8 cellular contexts compared by ENCODE assay signal in the genomic region with DNA sequence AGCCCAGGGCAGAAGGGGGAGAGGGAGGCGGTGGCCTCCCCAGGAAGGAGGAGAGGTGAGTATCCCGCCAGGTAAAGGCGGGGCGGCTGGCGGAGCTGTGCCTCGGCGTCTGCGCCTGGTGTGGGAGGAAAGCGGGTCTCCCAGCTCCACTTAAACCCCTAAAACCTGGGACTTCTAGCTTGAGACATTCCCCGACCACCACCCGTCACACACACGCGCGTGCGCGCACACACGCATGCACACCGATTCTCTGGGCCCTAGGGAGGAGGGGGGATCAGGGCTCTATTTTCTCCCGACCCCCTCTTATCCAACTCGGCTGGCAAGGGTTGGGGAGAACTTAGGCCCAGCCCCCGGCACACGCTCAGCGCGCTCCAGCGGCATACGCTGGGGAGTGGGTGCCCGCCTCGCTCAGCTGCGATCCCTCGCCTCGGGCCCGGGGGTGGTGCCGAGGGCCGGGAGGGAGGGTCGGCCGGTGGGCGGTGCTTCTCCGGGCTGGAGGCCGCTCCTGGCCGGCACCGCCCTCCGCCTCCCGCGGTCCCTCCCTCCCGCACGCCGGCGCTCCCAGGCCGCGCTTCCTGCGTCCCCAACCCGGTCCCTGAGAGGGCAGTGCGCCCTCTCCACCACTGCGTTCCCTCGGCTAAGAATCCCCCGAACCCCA. TPM values are rescaled to one million over a fixed set of nuclear protein-coding genes. Genes with fewer than 3 reads are reported as not detected.
DNase-seq lines count a peak whose midpoint lies in the region; ATAC-seq and TF ChIP-seq lines count a peak whose summit lies in the region.

A gene with protein sequence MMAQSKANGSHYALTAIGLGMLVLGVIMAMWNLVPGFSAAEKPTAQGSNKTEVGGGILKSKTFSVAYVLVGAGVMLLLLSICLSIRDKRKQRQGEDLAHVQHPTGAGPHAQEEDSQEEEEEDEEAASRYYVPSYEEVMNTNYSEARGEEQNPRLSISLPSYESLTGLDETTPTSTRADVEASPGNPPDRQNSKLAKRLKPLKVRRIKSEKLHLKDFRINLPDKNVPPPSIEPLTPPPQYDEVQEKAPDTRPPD (plus strand): TSS at position 564 of the 658 bp plus-strand sequence. CDS start 61,341 bp downstream, outside the sequence.

- no peak for TF ChIP-seq CTCF in dorsolateral prefrontal cortex (IDR thresholded peaks at IDR 0.05 in 54 of 56, conservative IDR thresholded peaks at IDR 0.05 in 2 of 56; ENCODE audit: low read depth in 1 of 56, partially characterized antibody in 56 of 56)
- TF ChIP-seq CTCF in liver (IDR thresholded peaks at IDR 0.05; ENCODE audit: low read depth, low read length, missing input control): no peak
- no peak for TF ChIP-seq CTCF in suprapubic skin (IDR thresholded peaks at IDR 0.05)

- H3K36me3 ChIP-seq in liver (ENCODE audit: control insufficient read depth in 4 of 4, insufficient read depth in 3 of 4, low read depth in 1 of 4, low read length in 3 of 4) (no peaks in the 10 kb centered on the region), suprapubic skin (no peaks in the 10 kb centered on the region), Karpas-422 (ENCODE audit: insufficient read depth, low read length) (no peaks in the 10 kb centered on the region)

- no peak within 1 kb of the TSS for H3K4me2 ChIP-seq in Karpas-422 (ENCODE audit: low read depth, low read length, poor library complexity, severe bottlenecking)

- H3K79me2 ChIP-seq in Karpas-422 (ENCODE audit: low read length): no peaks in the 10 kb centered on the region

- no peaks in the 10 kb centered on the region for H3K9me2 ChIP-seq in Karpas-422 (replicated peaks; ENCODE audit: insufficient read depth, low read length)

- POLR2A ChIA-PET in HEK293T (lab: Yijun Ruan, JAX): interaction anchor here (1.0 to 1.5 kb wide), 2 partner anchors 24 to 119 kb away, joined by 4 to 5 read pairs; no protein-coding TSS in a partner anchor

- TF ChIP-seq POLR2A in suprapubic skin (IDR thresholded peaks at IDR 0.05): peak in 1 of 2 donors; percentile 16

- CTCF ChIA-PET in HEK293T (lab: Yijun Ruan, JAX): interaction anchor here (0.6 to 1.9 kb wide), 7 partner anchors 11 to 152 kb away, joined by 3 to 7 read pairs (median 4); no protein-coding TSS in a partner anchor

- H3K4me1 ChIP-seq in liver (ENCODE audit: control insufficient read depth in 4 of 4, insufficient read depth in 4 of 4, low read length in 3 of 4) (peaks cover 6 to 34% (median 21%) of the 10 kb centered on the region in 4 donors), suprapubic skin (peaks cover 42% of the 10 kb centered on the region), Karpas-422 (ENCODE audit: low read length) (no peaks in the 10 kb centered on the region)

- TF ChIP-seq EP300 in suprapubic skin (IDR thresholded peaks at IDR 0.05): no peak

- intact Hi-C loops in dorsolateral prefrontal cortex (cut with DNase I): loop anchor here (2.0 to 10.0 kb wide), 4 partner anchors 104 to 281 kb away; a partner anchor contains a TSS

- DNase-seq in CD1c-positive myeloid dendritic cell (ENCODE audit: extremely low spot score) (peak; percentile 59), HEK293T (ENCODE audit: extremely low spot score) (peak; percentile 86), SHP77 (lab: John Stamatoyannopoulos, UW) (peak; percentile 36 to 52), dorsolateral prefrontal cortex (peak in 5 of 10 donors; percentile 39 to 64 (median 58)), suprapubic skin (ENCODE audit: low spot score in 2 of 2) (peak in 1 of 2 donors; percentile 74), Karpas-422 (no peak)

- H3K27ac ChIP-seq in dorsolateral prefrontal cortex: peak within 1 kb of the TSS in 54 of 59 donors; percentile 18 to 91 (median 76)
- H3K27ac ChIP-seq in liver (ENCODE audit: low read depth in 1 of 2, low read length in 2 of 2): peak within 1 kb of the TSS; percentile 76 to 85
- H3K27ac ChIP-seq in suprapubic skin: peak within 1 kb of the TSS; percentile 75
- no peak within 1 kb of the TSS for H3K27ac ChIP-seq in Karpas-422 (ENCODE audit: low read length)

- peak within 1 kb of the TSS; percentile 52 to 89 (median 69) for H3K4me3 ChIP-seq in dorsolateral prefrontal cortex
- peak within 1 kb of the TSS; percentile 28 to 50 (median 36) for H3K4me3 ChIP-seq in liver (ENCODE audit: low read depth in 1 of 3, low read length in 3 of 3)
- peak within 1 kb of the TSS; percentile 81 for H3K4me3 ChIP-seq in suprapubic skin
- no peak within 1 kb of the TSS for H3K4me3 ChIP-seq in Karpas-422 (ENCODE audit: low read length)

- no peak for TF ChIP-seq RAD21 in liver (IDR thresholded peaks at IDR 0.05)

- H4K20me1 ChIP-seq in Karpas-422 (ENCODE audit: insufficient read depth, low read depth, low read length): no peaks in the 10 kb centered on the region

- peak within 1 kb of the TSS; percentile 20 to 37 for H3K9ac ChIP-seq in liver (ENCODE audit: low read depth in 1 of 2, low read length in 2 of 2)
- no peak within 1 kb of the TSS for H3K9ac ChIP-seq in Karpas-422 (ENCODE audit: low read length)

- no peaks in the 10 kb centered on the region for H3K9me3 ChIP-seq in liver (ENCODE audit: control insufficient read depth in 4 of 4, low read length in 3 of 4)
- H3K9me3 ChIP-seq in suprapubic skin: no peaks in the 10 kb centered on the region
- H3K9me3 ChIP-seq in Karpas-422 (ENCODE audit: low read length): no peaks in the 10 kb centered on the region

- ATAC-seq in HG03520 (IDR thresholded peaks at IDR 0.05; ENCODE audit: unreplicated experiment): no peak

- 2% methylated on average over 56 of the region's 56 CpGs for WGBS in liver
- WGBS in suprapubic skin: 2% methylated on average over 10 of the region's 56 CpGs

- H3K27me3 ChIP-seq in dorsolateral prefrontal cortex (peaks cover 0 to 4% (median 0%) of the 10 kb centered on the region in 45 donors), liver (ENCODE audit: control insufficient read depth in 4 of 4, insufficient read depth in 4 of 4, low read length in 3 of 4) (peaks cover 0 to 8% (median 3%) of the 10 kb centered on the region in 4 donors), suprapubic skin (no peaks in the 10 kb centered on the region), Karpas-422 (ENCODE audit: low read length) (no peaks in the 10 kb centered on the region)

- H2AFZ ChIP-seq in Karpas-422 (ENCODE audit: low read length): no peak within 1 kb of the TSS

TF ChIP-seq in HEK293T, 16 proteins besides CTCF, POLR2A, EP300 and RAD21:
- TF ChIP-seq ELF4 (IDR thresholded peaks at IDR 0.05): no peak
- TF ChIP-seq L3MBTL2 (conservative IDR thresholded peaks at IDR 0.05): peak; percentile 34; the same call in 1 of the 2 replicates
- no peak for TF ChIP-seq NFRKB (IDR thresholded peaks at IDR 0.05)
TF ChIP-seq in HEK293T: peak in this region for 1.

TF ChIP-seq in liver, 16 proteins besides CTCF, POLR2A, EP300 and RAD21 (continues in another document):
- TF ChIP-seq HNF4G (IDR thresholded peaks at IDR 0.05): no peak
- TF ChIP-seq YY1 (IDR thresholded peaks at IDR 0.05): no peak
- TF ChIP-seq FOXA1 (IDR thresholded peaks at IDR 0.05): no peak
- TF ChIP-seq, protein P1, sequence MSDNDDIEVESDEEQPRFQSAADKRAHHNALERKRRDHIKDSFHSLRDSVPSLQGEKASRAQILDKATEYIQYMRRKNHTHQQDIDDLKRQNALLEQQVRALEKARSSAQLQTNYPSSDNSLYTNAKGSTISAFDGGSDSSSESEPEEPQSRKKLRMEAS (IDR thresholded peaks at IDR 0.05): no peak
- TF ChIP-seq FOXA2 (IDR thresholded peaks at IDR 0.05): no peak
- TF ChIP-seq EGR1 (IDR thresholded peaks at IDR 0.05; ENCODE audit: low read depth in 2 of 2): no peak
- TF ChIP-seq, protein P2, sequence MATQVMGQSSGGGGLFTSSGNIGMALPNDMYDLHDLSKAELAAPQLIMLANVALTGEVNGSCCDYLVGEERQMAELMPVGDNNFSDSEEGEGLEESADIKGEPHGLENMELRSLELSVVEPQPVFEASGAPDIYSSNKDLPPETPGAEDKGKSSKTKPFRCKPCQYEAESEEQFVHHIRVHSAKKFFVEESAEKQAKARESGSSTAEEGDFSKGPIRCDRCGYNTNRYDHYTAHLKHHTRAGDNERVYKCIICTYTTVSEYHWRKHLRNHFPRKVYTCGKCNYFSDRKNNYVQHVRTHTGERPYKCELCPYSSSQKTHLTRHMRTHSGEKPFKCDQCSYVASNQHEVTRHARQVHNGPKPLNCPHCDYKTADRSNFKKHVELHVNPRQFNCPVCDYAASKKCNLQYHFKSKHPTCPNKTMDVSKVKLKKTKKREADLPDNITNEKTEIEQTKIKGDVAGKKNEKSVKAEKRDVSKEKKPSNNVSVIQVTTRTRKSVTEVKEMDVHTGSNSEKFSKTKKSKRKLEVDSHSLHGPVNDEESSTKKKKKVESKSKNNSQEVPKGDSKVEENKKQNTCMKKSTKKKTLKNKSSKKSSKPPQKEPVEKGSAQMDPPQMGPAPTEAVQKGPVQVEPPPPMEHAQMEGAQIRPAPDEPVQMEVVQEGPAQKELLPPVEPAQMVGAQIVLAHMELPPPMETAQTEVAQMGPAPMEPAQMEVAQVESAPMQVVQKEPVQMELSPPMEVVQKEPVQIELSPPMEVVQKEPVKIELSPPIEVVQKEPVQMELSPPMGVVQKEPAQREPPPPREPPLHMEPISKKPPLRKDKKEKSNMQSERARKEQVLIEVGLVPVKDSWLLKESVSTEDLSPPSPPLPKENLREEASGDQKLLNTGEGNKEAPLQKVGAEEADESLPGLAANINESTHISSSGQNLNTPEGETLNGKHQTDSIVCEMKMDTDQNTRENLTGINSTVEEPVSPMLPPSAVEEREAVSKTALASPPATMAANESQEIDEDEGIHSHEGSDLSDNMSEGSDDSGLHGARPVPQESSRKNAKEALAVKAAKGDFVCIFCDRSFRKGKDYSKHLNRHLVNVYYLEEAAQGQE (IDR thresholded peaks at IDR 0.05): no peak
- TF ChIP-seq, protein P3, sequence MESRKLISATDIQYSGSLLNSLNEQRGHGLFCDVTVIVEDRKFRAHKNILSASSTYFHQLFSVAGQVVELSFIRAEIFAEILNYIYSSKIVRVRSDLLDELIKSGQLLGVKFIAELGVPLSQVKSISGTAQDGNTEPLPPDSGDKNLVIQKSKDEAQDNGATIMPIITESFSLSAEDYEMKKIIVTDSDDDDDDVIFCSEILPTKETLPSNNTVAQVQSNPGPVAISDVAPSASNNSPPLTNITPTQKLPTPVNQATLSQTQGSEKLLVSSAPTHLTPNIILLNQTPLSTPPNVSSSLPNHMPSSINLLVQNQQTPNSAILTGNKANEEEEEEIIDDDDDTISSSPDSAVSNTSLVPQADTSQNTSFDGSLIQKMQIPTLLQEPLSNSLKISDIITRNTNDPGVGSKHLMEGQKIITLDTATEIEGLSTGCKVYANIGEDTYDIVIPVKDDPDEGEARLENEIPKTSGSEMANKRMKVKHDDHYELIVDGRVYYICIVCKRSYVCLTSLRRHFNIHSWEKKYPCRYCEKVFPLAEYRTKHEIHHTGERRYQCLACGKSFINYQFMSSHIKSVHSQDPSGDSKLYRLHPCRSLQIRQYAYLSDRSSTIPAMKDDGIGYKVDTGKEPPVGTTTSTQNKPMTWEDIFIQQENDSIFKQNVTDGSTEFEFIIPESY (IDR thresholded peaks at IDR 0.05): no peak
- no peak for TF ChIP-seq SP1 (IDR thresholded peaks at IDR 0.05)
- no peak for TF ChIP-seq TAF1 (conservative IDR thresholded peaks at IDR 0.05)

RNA-seq across cellular contexts. Expression of the gene that starts here (rescaled TPM):
- total RNA-seq in dorsolateral prefrontal cortex (1 to 10 TPM; 1.6 to 8.6 (median 3.9) TPM), liver (1 to 10 TPM; 1.4 to 2.7 TPM), suprapubic skin (10 to 100 TPM in 2 of 4 donors, 1 to 10 TPM in 2; 6.4 to 12.2 (median 10.6) TPM)
- polyA plus RNA-seq in liver: 1 to 10 TPM; 1.3 to 2.3 TPM
- not detected in 2 replicates for total RNA-seq in Karpas-422 (2014; rRNA removed; shearing (Covaris generic); ENCODE audit: low replicate concordance)
